ENCODE assay signal across 20 cellular contexts in genomic region chr5:148984333-148984732, GRCh38.
DNase-seq lines count a peak whose midpoint lies in the region; ATAC-seq, FAIRE-seq and TF ChIP-seq lines count a peak whose summit lies in the region.
"Had no signal": no experiment of that assay in that cellular context is flagged by ENCODE, and none has a peak within 500 bp of the region (broad histone marks: within the 10 kb centered on the region; RNA-seq: fewer than 3 reads in every experiment).

No MANE protein-coding gene starts in this region.

- H4K20me1 ChIP-seq in keratinocyte (ENCODE audit: control insufficient read depth, extremely low read depth, insufficient read depth, low read length), result no peaks in the 10 kb centered on the region

- H3K4me3 ChIP-seq in bronchial epithelial cell (ENCODE audit: low read depth, low read length) (no peak overlapping the region), keratinocyte (ENCODE audit: control insufficient read depth in 2 of 3, extremely low read depth in 1 of 3, insufficient read depth in 2 of 3, low read depth in 1 of 3, low read length in 3 of 3) (no peak overlapping the region), HAP-1 (no peak overlapping the region), right atrium auricular region (no peak overlapping the region)
- H3K4me3 ChIP-seq: Peyer's patch, transverse colon had no signal

- no peaks in the 10 kb centered on the region for H3K9me3 ChIP-seq in keratinocyte (ENCODE audit: control insufficient read depth, low read depth, low read length)
- no peaks in the 10 kb centered on the region for H3K9me3 ChIP-seq in HAP-1
- no peaks in the 10 kb centered on the region for H3K9me3 ChIP-seq in right atrium auricular region
- H3K9me3 ChIP-seq: Peyer's patch, transverse colon had no signal

- H3K36me3 ChIP-seq in bronchial epithelial cell (ENCODE audit: control insufficient read depth, insufficient read depth, low read length) (no peaks in the 10 kb centered on the region), keratinocyte (ENCODE audit: control insufficient read depth in 2 of 2, extremely low read depth in 1 of 2, insufficient read depth in 2 of 2, low read length in 2 of 2) (no peaks in the 10 kb centered on the region), HAP-1 (replicated peaks) (no peaks in the 10 kb centered on the region), right atrium auricular region (no peaks in the 10 kb centered on the region)
- H3K36me3 ChIP-seq: Peyer's patch, transverse colon had no signal

- H3K79me2 ChIP-seq in keratinocyte (ENCODE audit: control insufficient read depth, insufficient read depth, low read length), result no peaks in the 10 kb centered on the region

- H3K27me3 ChIP-seq in bronchial epithelial cell (ENCODE audit: control insufficient read depth, insufficient read depth, low read length) (no peaks in the 10 kb centered on the region), keratinocyte (ENCODE audit: control insufficient read depth, extremely low read depth, insufficient read depth, low read length) (no peaks in the 10 kb centered on the region), HAP-1 (ENCODE audit: low read depth) (no peaks in the 10 kb centered on the region; the same call in none of the 2 replicates), right atrium auricular region (no peaks in the 10 kb centered on the region)
- H3K27me3 ChIP-seq: Peyer's patch, transverse colon had no signal

- peak overlapping the region; percentile 39 for H3K9ac ChIP-seq in keratinocyte (ENCODE audit: control insufficient read depth, extremely low read depth, insufficient read depth, low read length)

- dilution Hi-C loops in keratinocyte (cut with MboI; ENCODE audit: extremely low pct_ligation_motif_present, low sequenced_read_pairs), result no loop called here

- H3K4me1 ChIP-seq in keratinocyte (ENCODE audit: control insufficient read depth, extremely low read depth, insufficient read depth, low read length), result peaks cover 53% of the 10 kb centered on the region
- no peaks in the 10 kb centered on the region for H3K4me1 ChIP-seq in HAP-1
- H3K4me1 ChIP-seq in right atrium auricular region, result no peaks in the 10 kb centered on the region
- H3K4me1 ChIP-seq: Peyer's patch had no signal

- H3K27ac ChIP-seq in keratinocyte (ENCODE audit: control insufficient read depth, insufficient read depth, low read length), result peak overlapping the region; percentile 91
- H3K27ac ChIP-seq in right atrium auricular region, result no peak overlapping the region
- H3K27ac ChIP-seq: Peyer's patch, transverse colon had no signal

- in situ Hi-C loops in HAP-1 (cut with MboI; ENCODE audit: low sequenced_read_pairs), result no loop called here

- TF ChIP-seq CTCF in bronchial epithelial cell (IDR thresholded peaks at IDR 0.05; ENCODE audit: insufficient read depth, low read length, severe bottlenecking) (no peak), keratinocyte (optimal IDR thresholded peaks at IDR 0.05 in 1 of 3, IDR thresholded peaks at IDR 0.05 in 1 of 3, conservative IDR thresholded peaks at IDR 0.05 in 1 of 3; ENCODE audit: extremely low read depth in 1 of 3, insufficient read depth in 2 of 3, low read length in 3 of 3) (no peak), right atrium auricular region (IDR thresholded peaks at IDR 0.05) (no peak)

- no peak overlapping the region for H2AFZ ChIP-seq in keratinocyte (ENCODE audit: control insufficient read depth, low read length)

- no peak for FAIRE-seq in bronchial epithelial cell (lab: Jason Lieb, UNC)
- peak; percentile 100 for FAIRE-seq in keratinocyte (lab: Jason Lieb, UNC)

- DNase-seq in ELF-1 (ENCODE audit: low read depth, low spot score) (peak; percentile 78), NCI-H226 (peak; percentile 86), bronchial epithelial cell (ENCODE audit: low read depth) (peak; percentile 98), keratinocyte (ENCODE audit: low read depth, low spot score) (no peak), HAP-1 (ENCODE audit: low spot score in 2 of 2) (no peak), right atrium auricular region (ENCODE audit: low spot score) (no peak), NCI-H2029 treated with DMSO at 0.1 percent for 48 hours (lab: John Stamatoyannopoulos, UW) (no peak)
- DNase-seq: activated CD4-positive, alpha-beta T cell treated with anti-CD3 and anti-CD28 coated beads, Interleukin-2, amount 50 U/mL, for 4 hours; effector CD4-positive, alpha-beta T cell; glutamatergic neuron; KBM-7; naive thymus-derived CD8-positive, alpha-beta T cell; NCI-H1436 treated with DMSO at 0.1 percent for 48 hours; NCI-H526; Peyer's patch; stimulated activated CD4-positive, alpha-beta T cell treated with anti-CD3 and anti-CD28 coated beads, Interleukin-2, amount 100 ng/mL, for 24 hours; T-helper 9 cell; transverse colon had no signal

- H3K4me2 ChIP-seq in keratinocyte (ENCODE audit: control insufficient read depth, extremely low read depth, insufficient read depth, low read depth, low read length), result peak overlapping the region; percentile 48

- no peak for ATAC-seq in HG03159 (IDR thresholded peaks at IDR 0.05; ENCODE audit: unreplicated experiment)
- ATAC-seq: left lobe of liver; naive thymus-derived CD8-positive, alpha-beta T cell had no signal

- H3K9me1 ChIP-seq in keratinocyte (ENCODE audit: control insufficient read depth, extremely low read depth, insufficient read depth, low read length), result no peaks in the 10 kb centered on the region

Comparison
In these comparisons a context has a peak if more than half of its experiments do, and no peak if none do; other contexts are left out.
1. DNase-seq: peak in ELF-1 (single experiment), NCI-H226 (single experiment) and bronchial epithelial cell (single experiment); none in keratinocyte (single experiment), HAP-1 (0 of 2), right atrium auricular region (single experiment) and NCI-H2029 treated with DMSO at 0.1 percent for 48 hours (single experiment).